Comparison of ENCODE assay signal across 1 cellular context in the genomic region with DNA sequence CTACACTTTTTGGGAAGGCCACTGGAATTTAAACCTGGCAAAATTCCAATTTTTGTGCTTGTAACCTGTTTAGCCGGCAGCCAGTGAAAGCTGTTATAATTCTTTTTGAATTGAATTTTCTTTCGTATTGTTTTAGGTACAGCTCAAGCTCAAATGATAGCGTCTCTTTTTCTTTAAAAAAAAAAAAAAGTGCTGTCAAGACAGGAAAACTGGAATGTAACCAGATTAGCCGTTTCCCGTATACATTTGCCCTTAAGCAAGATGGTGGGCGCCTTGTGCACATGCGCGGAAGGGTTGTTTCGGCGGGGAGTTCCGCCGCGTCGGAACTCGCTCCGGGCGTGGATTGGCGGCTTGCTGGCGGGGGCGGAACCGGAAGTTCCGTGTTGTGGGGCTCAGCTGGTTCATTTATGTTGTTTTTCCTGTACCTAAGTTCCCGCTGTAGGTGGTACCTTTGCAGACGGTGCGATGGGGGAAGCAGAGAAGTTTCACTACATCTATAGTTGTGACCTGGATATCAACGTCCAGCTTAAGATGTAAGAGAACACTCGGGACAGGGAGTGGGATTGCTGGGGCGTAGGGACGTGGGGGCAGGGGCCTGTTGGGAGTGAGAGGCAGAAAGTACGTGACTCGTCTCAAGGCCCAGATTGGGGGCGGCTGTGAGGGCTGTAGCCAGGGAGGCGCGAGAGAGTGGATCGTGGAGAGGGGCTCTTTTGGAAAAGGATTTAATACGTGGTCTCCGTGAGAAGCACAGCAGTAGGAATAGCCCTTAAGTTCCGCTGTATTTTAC.
TF ChIP-seq lines count a peak whose summit lies in the region.

TSS of gene PIK3C3 (plus strand) at position 408 of the 787 bp plus-strand sequence. CDS start at position 466, 58 bp downstream.

TF ChIP-seq in K562, 482 proteins besides CTCF, POLR2A, EP300 and RAD21 (continued from another document and continues in another):
- TF ChIP-seq, protein P1, sequence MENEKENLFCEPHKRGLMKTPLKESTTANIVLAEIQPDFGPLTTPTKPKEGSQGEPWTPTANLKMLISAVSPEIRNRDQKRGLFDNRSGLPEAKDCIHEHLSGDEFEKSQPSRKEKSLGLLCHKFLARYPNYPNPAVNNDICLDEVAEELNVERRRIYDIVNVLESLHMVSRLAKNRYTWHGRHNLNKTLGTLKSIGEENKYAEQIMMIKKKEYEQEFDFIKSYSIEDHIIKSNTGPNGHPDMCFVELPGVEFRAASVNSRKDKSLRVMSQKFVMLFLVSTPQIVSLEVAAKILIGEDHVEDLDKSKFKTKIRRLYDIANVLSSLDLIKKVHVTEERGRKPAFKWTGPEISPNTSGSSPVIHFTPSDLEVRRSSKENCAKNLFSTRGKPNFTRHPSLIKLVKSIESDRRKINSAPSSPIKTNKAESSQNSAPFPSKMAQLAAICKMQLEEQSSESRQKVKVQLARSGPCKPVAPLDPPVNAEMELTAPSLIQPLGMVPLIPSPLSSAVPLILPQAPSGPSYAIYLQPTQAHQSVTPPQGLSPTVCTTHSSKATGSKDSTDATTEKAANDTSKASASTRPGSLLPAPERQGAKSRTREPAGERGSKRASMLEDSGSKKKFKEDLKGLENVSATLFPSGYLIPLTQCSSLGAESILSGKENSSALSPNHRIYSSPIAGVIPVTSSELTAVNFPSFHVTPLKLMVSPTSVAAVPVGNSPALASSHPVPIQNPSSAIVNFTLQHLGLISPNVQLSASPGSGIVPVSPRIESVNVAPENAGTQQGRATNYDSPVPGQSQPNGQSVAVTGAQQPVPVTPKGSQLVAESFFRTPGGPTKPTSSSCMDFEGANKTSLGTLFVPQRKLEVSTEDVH (IDR thresholded peaks at IDR 0.05; ENCODE audit: low read depth, partially characterized antibody): peak; percentile 82
- TF ChIP-seq CBX3 (IDR thresholded peaks at IDR 0.05; ENCODE audit: borderline replicate concordance in 1 of 2, low read length in 2 of 2): no peak
- no peak for TF ChIP-seq ASH1L (IDR thresholded peaks at IDR 0.05; ENCODE audit: borderline replicate concordance, low read depth, partially characterized antibody)
- no peak for TF ChIP-seq E2F3 (CRISPR knock-in tag; IDR thresholded peaks at IDR 0.05)
- no peak for TF ChIP-seq CBFA2T2 (conservative IDR thresholded peaks at IDR 0.05)
- TF ChIP-seq PURB (CRISPR knock-in tag; IDR thresholded peaks at IDR 0.05; ENCODE audit: low read depth): no peak
- no peak; the same call in 1 of the 2 replicates for TF ChIP-seq ETS1 (conservative IDR thresholded peaks at IDR 0.05; ENCODE audit: control insufficient read depth, low read depth, low read length)
- TF ChIP-seq, protein P2, sequence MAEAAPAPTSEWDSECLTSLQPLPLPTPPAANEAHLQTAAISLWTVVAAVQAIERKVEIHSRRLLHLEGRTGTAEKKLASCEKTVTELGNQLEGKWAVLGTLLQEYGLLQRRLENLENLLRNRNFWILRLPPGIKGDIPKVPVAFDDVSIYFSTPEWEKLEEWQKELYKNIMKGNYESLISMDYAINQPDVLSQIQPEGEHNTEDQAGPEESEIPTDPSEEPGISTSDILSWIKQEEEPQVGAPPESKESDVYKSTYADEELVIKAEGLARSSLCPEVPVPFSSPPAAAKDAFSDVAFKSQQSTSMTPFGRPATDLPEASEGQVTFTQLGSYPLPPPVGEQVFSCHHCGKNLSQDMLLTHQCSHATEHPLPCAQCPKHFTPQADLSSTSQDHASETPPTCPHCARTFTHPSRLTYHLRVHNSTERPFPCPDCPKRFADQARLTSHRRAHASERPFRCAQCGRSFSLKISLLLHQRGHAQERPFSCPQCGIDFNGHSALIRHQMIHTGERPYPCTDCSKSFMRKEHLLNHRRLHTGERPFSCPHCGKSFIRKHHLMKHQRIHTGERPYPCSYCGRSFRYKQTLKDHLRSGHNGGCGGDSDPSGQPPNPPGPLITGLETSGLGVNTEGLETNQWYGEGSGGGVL (CRISPR knock-in tag; IDR thresholded peaks at IDR 0.05): no peak
- TF ChIP-seq TBP (optimal IDR thresholded peaks at IDR 0.05; ENCODE audit: low read depth, low read length): peak; percentile 67
- TF ChIP-seq, protein P3, sequence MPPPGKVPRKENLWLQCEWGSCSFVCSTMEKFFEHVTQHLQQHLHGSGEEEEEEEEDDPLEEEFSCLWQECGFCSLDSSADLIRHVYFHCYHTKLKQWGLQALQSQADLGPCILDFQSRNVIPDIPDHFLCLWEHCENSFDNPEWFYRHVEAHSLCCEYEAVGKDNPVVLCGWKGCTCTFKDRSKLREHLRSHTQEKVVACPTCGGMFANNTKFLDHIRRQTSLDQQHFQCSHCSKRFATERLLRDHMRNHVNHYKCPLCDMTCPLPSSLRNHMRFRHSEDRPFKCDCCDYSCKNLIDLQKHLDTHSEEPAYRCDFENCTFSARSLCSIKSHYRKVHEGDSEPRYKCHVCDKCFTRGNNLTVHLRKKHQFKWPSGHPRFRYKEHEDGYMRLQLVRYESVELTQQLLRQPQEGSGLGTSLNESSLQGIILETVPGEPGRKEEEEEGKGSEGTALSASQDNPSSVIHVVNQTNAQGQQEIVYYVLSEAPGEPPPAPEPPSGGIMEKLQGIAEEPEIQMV (tag; conservative IDR thresholded peaks at IDR 0.05; ENCODE audit: low read depth): no peak
- TF ChIP-seq, protein P4, sequence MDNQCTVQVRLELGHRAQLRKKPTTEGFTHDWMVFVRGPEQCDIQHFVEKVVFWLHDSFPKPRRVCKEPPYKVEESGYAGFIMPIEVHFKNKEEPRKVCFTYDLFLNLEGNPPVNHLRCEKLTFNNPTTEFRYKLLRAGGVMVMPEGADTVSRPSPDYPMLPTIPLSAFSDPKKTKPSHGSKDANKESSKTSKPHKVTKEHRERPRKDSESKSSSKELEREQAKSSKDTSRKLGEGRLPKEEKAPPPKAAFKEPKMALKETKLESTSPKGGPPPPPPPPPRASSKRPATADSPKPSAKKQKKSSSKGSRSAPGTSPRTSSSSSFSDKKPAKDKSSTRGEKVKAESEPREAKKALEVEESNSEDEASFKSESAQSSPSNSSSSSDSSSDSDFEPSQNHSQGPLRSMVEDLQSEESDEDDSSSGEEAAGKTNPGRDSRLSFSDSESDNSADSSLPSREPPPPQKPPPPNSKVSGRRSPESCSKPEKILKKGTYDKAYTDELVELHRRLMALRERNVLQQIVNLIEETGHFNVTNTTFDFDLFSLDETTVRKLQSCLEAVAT (IDR thresholded peaks at IDR 0.05): no peak; a peak in 1 of 4 replicates
- TF ChIP-seq ZMIZ1 (IDR thresholded peaks at IDR 0.05; ENCODE audit: low read depth in 2 of 2, low read length in 2 of 2): no peak
- no peak for TF ChIP-seq DNMT1 (IDR thresholded peaks at IDR 0.05)
- no peak for TF ChIP-seq ZNF318 (IDR thresholded peaks at IDR 0.05; ENCODE audit: borderline replicate concordance in 1 of 2, low read depth in 1 of 2)
- TF ChIP-seq MAZ (CRISPR knock-in tag; conservative IDR thresholded peaks at IDR 0.05 in 1 of 2, IDR thresholded peaks at IDR 0.05 in 1 of 2): peak; percentile 22 to 56; a peak in 2 of 4 replicates
- TF ChIP-seq ZBTB5 (IDR thresholded peaks at IDR 0.05): no peak
- TF ChIP-seq TFAP4 (CRISPR knock-in tag; IDR thresholded peaks at IDR 0.05; ENCODE audit: borderline replicate concordance): peak; percentile 99
- TF ChIP-seq PPARD (CRISPR knock-in tag; IDR thresholded peaks at IDR 0.05): no peak
- no peak for TF ChIP-seq ETV6 (IDR thresholded peaks at IDR 0.05; ENCODE audit: borderline replicate concordance in 1 of 2, low read depth in 2 of 2, low read length in 1 of 2)
- TF ChIP-seq ETV6 (CRISPR knock-in tag; IDR thresholded peaks at IDR 0.05; ENCODE audit: borderline replicate concordance): no peak
- TF ChIP-seq ETV5 (CRISPR knock-in tag; IDR thresholded peaks at IDR 0.05; ENCODE audit: low read depth): no peak
